ENCODE assay signal across 8 cellular contexts in genomic region chr4:56048621-56049427, GRCh38.
DNase-seq lines count a peak whose midpoint lies in the region; ATAC-seq and TF ChIP-seq lines count a peak whose summit lies in the region.

No MANE protein-coding gene starts in this region.

- H3K4me3 Mint-ChIP-seq in stimulated activated naive CD8-positive, alpha-beta T cell treated with anti-CD3 and anti-CD28 coated beads, Interleukin-15, amount 100 ng/mL, for 72 hours: peak overlapping the region; percentile 69 to 92

- ATAC-seq in GM19023 (IDR thresholded peaks at IDR 0.05; ENCODE audit: unreplicated experiment): peak; percentile 97
- ATAC-seq in HG03103 (IDR thresholded peaks at IDR 0.05; ENCODE audit: low read depth, unreplicated experiment): peak; percentile 94
- peak; percentile 94 for ATAC-seq in stimulated activated naive CD8-positive, alpha-beta T cell treated with anti-CD3 and anti-CD28 coated beads, Interleukin-15, amount 100 ng/mL, for 72 hours

- no peaks in the 10 kb centered on the region for H3K9me3 Mint-ChIP-seq in stimulated activated naive CD8-positive, alpha-beta T cell treated with anti-CD3 and anti-CD28 coated beads, Interleukin-15, amount 100 ng/mL, for 72 hours

- TF ChIP-seq CTCF in C4-2B (conservative IDR thresholded peaks at IDR 0.05): peak; percentile 77

- peaks cover 61% of the 10 kb centered on the region for H3K27me3 Mint-ChIP-seq in stimulated activated naive CD8-positive, alpha-beta T cell treated with anti-CD3 and anti-CD28 coated beads, Interleukin-15, amount 100 ng/mL, for 72 hours

- H3K4me1 Mint-ChIP-seq in stimulated activated naive CD8-positive, alpha-beta T cell treated with anti-CD3 and anti-CD28 coated beads, Interleukin-15, amount 100 ng/mL, for 72 hours: peaks cover 9% of the 10 kb centered on the region

- DNase-seq in NCI-H2171 treated with DMSO at 0.1 percent for 48 hours (lab: John Stamatoyannopoulos, UW) (peak; percentile 64), epidermal melanocyte (ENCODE audit: insufficient read length, low spot score) (peak; percentile 38), middle frontal gyrus (ENCODE audit: extremely low spot score, low spot score) (peak; percentile 22)
- peak; percentile 5 to 9 for DNase-seq in activated CD4-positive, alpha-beta T cell treated with anti-CD3 and anti-CD28 coated beads for 4 hours
- peak; percentile 61 to 71 for DNase-seq in stimulated activated naive CD8-positive, alpha-beta T cell treated with anti-CD3 and anti-CD28 coated beads, Interleukin-15, amount 100 ng/mL, for 72 hours

- peak overlapping the region; percentile 61 for H3K27ac ChIP-seq in C4-2B

- no peak overlapping the region for H3K27ac Mint-ChIP-seq in stimulated activated naive CD8-positive, alpha-beta T cell treated with anti-CD3 and anti-CD28 coated beads, Interleukin-15, amount 100 ng/mL, for 72 hours

Comparison
In these comparisons a context has a peak if more than half of its experiments do, and no peak if none do; other contexts are left out.
1. Peak in every context shown above with its lines: DNase-seq, ATAC-seq and H3K27ac ChIP-seq.
2. DNase-seq: peak in every context shown above with its lines; median percentile 66 in stimulated activated naive CD8-positive, alpha-beta T cell treated with anti-CD3 and anti-CD28 coated beads, Interleukin-15, amount 100 ng/mL, for 72 hours; 64 in NCI-H2171 treated with DMSO at 0.1 percent for 48 hours; 38 in epidermal melanocyte; 22 in middle frontal gyrus; 7 in activated CD4-positive, alpha-beta T cell treated with anti-CD3 and anti-CD28 coated beads for 4 hours.